ENCODE assay signal across 15 cellular contexts in genomic region chr18:7020995-7021777, GRCh38.
DNase-seq lines count a peak whose midpoint lies in the region; TF ChIP-seq lines count a peak whose summit lies in the region.
"Had no signal": no experiment of that assay in that cellular context is flagged by ENCODE, and none has a peak within 500 bp of the region (broad histone marks: within the 10 kb centered on the region; RNA-seq: fewer than 3 reads in every experiment).

No MANE protein-coding gene starts in this region.

- DNase-seq in GM23248 (peak; percentile 19), WERI-Rb-1 (peak; percentile 19), endothelial cell (ENCODE audit: low spot score) (peak; percentile 17), neural progenitor cell (ENCODE audit: low spot score) (no peak), NCI-H2196 (lab: John Stamatoyannopoulos, UW; ENCODE audit: unreplicated experiment) (no peak), GM10266 (ENCODE audit: extremely low spot score) (no peak), UCSD-AML1 (lab: John Stamatoyannopoulos, UW; ENCODE audit: unreplicated experiment) (no peak)
- DNase-seq: AML-193, DMS79, GOT3, NCI-H1417, NCI-H1930, NCI-H2171, NCI-H510A, SHP77 treated with DMSO at 0.1 percent for 48 hours had no signal

- H3K27ac Mint-ChIP-seq in endothelial cell (ENCODE audit: unreplicated experiment) = no peak overlapping the region
- H3K27ac Mint-ChIP-seq in neural progenitor cell = peak overlapping the region; percentile 35

- no peaks in the 10 kb centered on the region for H3K79me2 ChIP-seq in GM23248 (ENCODE audit: insufficient read depth)
- H3K79me2 ChIP-seq in neural progenitor cell (ENCODE audit: low read depth) = no peaks in the 10 kb centered on the region

- H3K9me3 ChIP-seq in GM23248 (ENCODE audit: low read depth) = no peaks in the 10 kb centered on the region
- H3K9me3 ChIP-seq in WERI-Rb-1 (ENCODE audit: severe bottlenecking) = no peaks in the 10 kb centered on the region
- no peaks in the 10 kb centered on the region for H3K9me3 ChIP-seq in neural progenitor cell (ENCODE audit: low read depth)

- H3K4me3 Mint-ChIP-seq in endothelial cell (ENCODE audit: unreplicated experiment) = no peak overlapping the region
- H3K4me3 Mint-ChIP-seq in neural progenitor cell = no peak overlapping the region

- H3K9me3 Mint-ChIP-seq in endothelial cell (ENCODE audit: unreplicated experiment) (no peaks in the 10 kb centered on the region), neural progenitor cell (no peaks in the 10 kb centered on the region)

- H3K4me1 Mint-ChIP-seq in endothelial cell (ENCODE audit: unreplicated experiment) = no peaks in the 10 kb centered on the region
- H3K4me1 Mint-ChIP-seq in neural progenitor cell = no peaks in the 10 kb centered on the region

- in situ Hi-C loops in GM23248 (cut with MboI) = no loop called here

- H3K9me2 ChIP-seq in GM23248 (ENCODE audit: insufficient read depth) = no peaks in the 10 kb centered on the region

- H3K36me3 Mint-ChIP-seq in endothelial cell (ENCODE audit: low read depth, unreplicated experiment) (no peaks in the 10 kb centered on the region), neural progenitor cell (peaks cover 55% of the 10 kb centered on the region)

- H3K4me1 ChIP-seq in GM23248 (ENCODE audit: insufficient read depth) = no peaks in the 10 kb centered on the region
- no peaks in the 10 kb centered on the region for H3K4me1 ChIP-seq in neural progenitor cell

- H3K27me3 Mint-ChIP-seq in endothelial cell (ENCODE audit: unreplicated experiment) (no peaks in the 10 kb centered on the region), neural progenitor cell (ENCODE audit: insufficient read depth, low read depth) (peaks cover 6% of the 10 kb centered on the region)

- H3K27me3 ChIP-seq in GM23248 (replicated peaks; ENCODE audit: insufficient read depth) = no peaks in the 10 kb centered on the region
- H3K27me3 ChIP-seq in WERI-Rb-1 (ENCODE audit: insufficient read depth, low read depth, severe bottlenecking) = no peaks in the 10 kb centered on the region
- no peaks in the 10 kb centered on the region for H3K27me3 ChIP-seq in neural progenitor cell

- H4K20me1 ChIP-seq in GM23248 (ENCODE audit: insufficient read depth) (no peaks in the 10 kb centered on the region), neural progenitor cell (ENCODE audit: low read depth) (no peaks in the 10 kb centered on the region)

- WGBS in GM23248 (ENCODE audit: low coverage in 1 of 2, low lambda C conversion rate in 2 of 2, missing lambda C conversion rate in 2 of 2), 2 experiments = 89 to 93% methylated on average over 13 of the region's 13 CpGs

- H3K4me3 ChIP-seq in GM23248 (no peak overlapping the region), WERI-Rb-1 (ENCODE audit: low read depth, low read length) (no peak overlapping the region), neural progenitor cell (no peak overlapping the region)

- H3K9ac ChIP-seq in GM23248 (no peak overlapping the region), neural progenitor cell (no peak overlapping the region)

- no peak overlapping the region for H2AFZ ChIP-seq in GM23248
- H2AFZ ChIP-seq in neural progenitor cell (replicated peaks) = no peak overlapping the region

- H3F3A ChIP-seq in GM23248 (ENCODE audit: insufficient read depth) (no peaks in the 10 kb centered on the region), neural progenitor cell (ENCODE audit: low read depth) (no peaks in the 10 kb centered on the region)

- H3K4me2 ChIP-seq in GM23248 (ENCODE audit: unreplicated experiment) (no peak overlapping the region), neural progenitor cell (no peak overlapping the region)

- H3K36me3 ChIP-seq in GM23248 (ENCODE audit: low read depth) (no peaks in the 10 kb centered on the region), WERI-Rb-1 (no peaks in the 10 kb centered on the region), neural progenitor cell (no peaks in the 10 kb centered on the region)

- H3K27ac ChIP-seq in GM23248 = no peak overlapping the region
- H3K27ac ChIP-seq in WERI-Rb-1 = no peak overlapping the region
- no peak overlapping the region for H3K27ac ChIP-seq in neural progenitor cell

- TF ChIP-seq CTCF in WERI-Rb-1 (IDR thresholded peaks at IDR 0.05; ENCODE audit: low read depth, low read length) (0 out of 2 replicates have a peak, but pooled peaks have one; percentile 8), endothelial cell (IDR thresholded peaks at IDR 0.05; ENCODE audit: unreplicated experiment) (no peak), neural progenitor cell (IDR thresholded peaks at IDR 0.05) (no peak), GM10266 (IDR thresholded peaks at IDR 0.05; ENCODE audit: control insufficient read depth, insufficient read depth, low read depth, missing control alignments) (no peak)

Comparison
In these comparisons a context has a peak if more than half of its experiments do, and no peak if none do; other contexts are left out.
1. DNase-seq: peak in GM23248 (single experiment), WERI-Rb-1 (single experiment) and endothelial cell (single experiment); none in neural progenitor cell (single experiment), NCI-H2196 (single experiment), GM10266 (single experiment) and UCSD-AML1 (single experiment).